Comparison of ENCODE assay signal across 16 cellular contexts in genomic region chr12:46438256-46438655, GRCh38.
"Had no signal": no experiment of that assay in that cellular context is flagged by ENCODE, and none has a peak within 500 bp of the region (broad histone marks: within the 10 kb centered on the region; RNA-seq: fewer than 3 reads in every experiment).

No MANE protein-coding gene starts in this region.

- H3K9me3 ChIP-seq: ovary, right atrium auricular region had no signal

- H3K27ac Mint-ChIP-seq: dendritic cell treated with granulocyte-macrophage colony-stimulating factor and Interleukin-4, amounts not matched to agents 40 ng/mL and 50 ng/mL, for 4 days; naive thymus-derived CD4-positive, alpha-beta T cell had no signal

- ATAC-seq: effector memory CD8-positive, alpha-beta T cell; left lobe of liver; naive thymus-derived CD4-positive, alpha-beta T cell had no signal

- H3K27ac ChIP-seq: hepatocyte, ovary, right atrium auricular region had no signal

- H3K79me2 ChIP-seq: hepatocyte had no signal

- H3K27me3 Mint-ChIP-seq: dendritic cell treated with granulocyte-macrophage colony-stimulating factor and Interleukin-4, amounts not matched to agents 40 ng/mL and 50 ng/mL, for 4 days; naive thymus-derived CD4-positive, alpha-beta T cell had no signal

- H3K9me3 Mint-ChIP-seq: dendritic cell treated with granulocyte-macrophage colony-stimulating factor and Interleukin-4, amounts not matched to agents 40 ng/mL and 50 ng/mL, for 4 days; effector memory CD8-positive, alpha-beta T cell; naive thymus-derived CD4-positive, alpha-beta T cell; neural crest cell had no signal

- H3K4me3 ChIP-seq: hepatocyte, ovary, right atrium auricular region had no signal

- H3K27me3 ChIP-seq: hepatocyte, ovary, right atrium auricular region had no signal

- H3K36me3 ChIP-seq: ovary, right atrium auricular region had no signal

- DNase-seq: effector memory CD8-positive, alpha-beta T cell; erythroblast; foreskin melanocyte; head of caudate nucleus; mammary epithelial cell; naive thymus-derived CD4-positive, alpha-beta T cell; ovary; small intestine; stimulated activated CD4-positive, alpha-beta T cell treated with anti-CD3 and anti-CD28 coated beads, Interleukin-12 subunit alpha, Interleukin-12 subunit beta, amount 100 ng/mL, for 4 hours; stimulated activated naive CD4-positive, alpha-beta T cell treated with Interleukin-2 at 50 U/mL for 16 hours; trophoblast cell had no signal

- H3K4me1 Mint-ChIP-seq: neural crest cell had no signal

- H2AFZ ChIP-seq: hepatocyte had no signal

- H3K4me3 Mint-ChIP-seq: dendritic cell treated with granulocyte-macrophage colony-stimulating factor and Interleukin-4, amounts not matched to agents 40 ng/mL and 50 ng/mL, for 4 days; effector memory CD8-positive, alpha-beta T cell; naive thymus-derived CD4-positive, alpha-beta T cell; neural crest cell had no signal

- H3K4me1 ChIP-seq: right atrium auricular region had no signal
